Comparison of ENCODE assay signal across 15 cellular contexts in genomic region chr1:240310226-240310925, GRCh38.
DNase-seq lines count a peak whose midpoint lies in the region; ATAC-seq and TF ChIP-seq lines count a peak whose summit lies in the region.
"Had no signal": no experiment of that assay in that cellular context is flagged by ENCODE, and none has a peak within 500 bp of the region (broad histone marks: within the 10 kb centered on the region; RNA-seq: fewer than 3 reads in every experiment).

No MANE protein-coding gene starts in this region.

- H3K4me3 ChIP-seq in ACC112 (ENCODE audit: low read depth, low read length) = peak overlapping the region; percentile 19; the same call in 1 of the 2 replicates
- no peak overlapping the region for H3K4me3 ChIP-seq in foreskin fibroblast (ENCODE audit: low read depth in 1 of 2, low read length in 2 of 2)
- H3K4me3 ChIP-seq in MM.1S (ENCODE audit: low read length) = no peak overlapping the region
- H3K4me3 ChIP-seq in spleen = no peak overlapping the region
- H3K4me3 ChIP-seq: MG63 had no signal

- peak overlapping the region; percentile 80 for H3K27ac ChIP-seq in ACC112 (ENCODE audit: low read depth, low read length)
- no peak overlapping the region for H3K27ac ChIP-seq in MM.1S (ENCODE audit: low read length)
- no peak overlapping the region for H3K27ac ChIP-seq in spleen

- 81 to 93% (median 87%) methylated on average over 1 of the region's 1 CpG for WGBS in spleen, 5 donors

- H3K27me3 ChIP-seq in ACC112 (ENCODE audit: insufficient read depth, low read length) (no peaks in the 10 kb centered on the region), MM.1S (replicated peaks; ENCODE audit: insufficient read depth, low read length) (no peaks in the 10 kb centered on the region), spleen (replicated peaks in 1 of 7) (no peaks in the 10 kb centered on the region)
- H3K27me3 ChIP-seq: MG63 had no signal

- H3K4me2 ChIP-seq in MM.1S (ENCODE audit: low read depth, low read length) = no peak overlapping the region

- peak overlapping the region; percentile 67 for H3K4me3 Mint-ChIP-seq in HFFc6
- no peak overlapping the region for H3K4me3 Mint-ChIP-seq in activated CD8-positive, alpha-beta T cell treated with anti-CD3 and anti-CD28 coated beads, Interleukin-2, amount 10 ng/mL, durations not matched to agents 7 days and 5 days
- H3K4me3 Mint-ChIP-seq: B cell had no signal

- H3K27ac Mint-ChIP-seq in HFFc6 = peak overlapping the region; percentile 93
- H3K27ac Mint-ChIP-seq in activated CD8-positive, alpha-beta T cell treated with anti-CD3 and anti-CD28 coated beads, Interleukin-2, amount 10 ng/mL, durations not matched to agents 7 days and 5 days = no peak overlapping the region
- H3K27ac Mint-ChIP-seq: B cell had no signal

- POLR2A ChIA-PET in activated CD8-positive, alpha-beta T cell treated with anti-CD3 and anti-CD28 coated beads, Interleukin-2, amount 10 ng/mL, durations not matched to agents 7 days and 5 days (lab: Charles Lee) = no interaction called here

- peaks cover 56% of the 10 kb centered on the region for H3K4me1 ChIP-seq in ACC112 (ENCODE audit: control insufficient read depth, insufficient read depth, low read length, unreplicated experiment)
- no peaks in the 10 kb centered on the region for H3K4me1 ChIP-seq in MM.1S (ENCODE audit: low read length)
- no peaks in the 10 kb centered on the region for H3K4me1 ChIP-seq in spleen

- peaks cover 5% of the 10 kb centered on the region for H3K9me3 Mint-ChIP-seq in HFFc6
- H3K9me3 Mint-ChIP-seq in activated CD8-positive, alpha-beta T cell treated with anti-CD3 and anti-CD28 coated beads, Interleukin-2, amount 10 ng/mL, durations not matched to agents 7 days and 5 days (ENCODE audit: insufficient read depth) = no peaks in the 10 kb centered on the region

- peaks cover 100% of the 10 kb centered on the region for H3K4me1 Mint-ChIP-seq in HFFc6 (ENCODE audit: low read depth)
- no peaks in the 10 kb centered on the region for H3K4me1 Mint-ChIP-seq in activated CD8-positive, alpha-beta T cell treated with anti-CD3 and anti-CD28 coated beads, Interleukin-2, amount 10 ng/mL, durations not matched to agents 7 days and 5 days (ENCODE audit: low read depth)
- H3K4me1 Mint-ChIP-seq: B cell had no signal

- H3F3A ChIP-seq in MM.1S (ENCODE audit: insufficient read depth, low read length) = no peaks in the 10 kb centered on the region

- H3K36me3 Mint-ChIP-seq in HFFc6 (ENCODE audit: low read depth) = peaks cover 68% of the 10 kb centered on the region
- H3K36me3 Mint-ChIP-seq in activated CD8-positive, alpha-beta T cell treated with anti-CD3 and anti-CD28 coated beads, Interleukin-2, amount 10 ng/mL, durations not matched to agents 7 days and 5 days (ENCODE audit: low read depth) = no peaks in the 10 kb centered on the region

- H3K27me3 Mint-ChIP-seq in HFFc6 (ENCODE audit: insufficient read depth) = peaks cover 12% of the 10 kb centered on the region
- H3K27me3 Mint-ChIP-seq in activated CD8-positive, alpha-beta T cell treated with anti-CD3 and anti-CD28 coated beads, Interleukin-2, amount 10 ng/mL, durations not matched to agents 7 days and 5 days (ENCODE audit: low read depth) = no peaks in the 10 kb centered on the region
- H3K27me3 Mint-ChIP-seq: B cell had no signal

- DNase-seq in HFFc6 = peak; percentile 75
- DNase-seq in foreskin fibroblast = peak; percentile 70 to 81
- no peak for DNase-seq in MM.1S
- DNase-seq in activated CD8-positive, alpha-beta T cell treated with anti-CD3 and anti-CD28 coated beads, Interleukin-2, amount 10 ng/mL, durations not matched to agents 7 days and 5 days = no peak
- DNase-seq in spleen = no peak
- DNase-seq: activated T-cell treated with anti-CD3 and anti-CD28 coated beads for 4 hours; effector CD8-positive, alpha-beta T cell; MG63; NCI-H524; nucleus accumbens; SIG-M5 had no signal

- H3K9me2 ChIP-seq in MM.1S (replicated peaks; ENCODE audit: insufficient read depth, low read length) = no peaks in the 10 kb centered on the region

- H3K9me3 ChIP-seq in MM.1S (replicated peaks; ENCODE audit: insufficient read depth, low read length) (no peaks in the 10 kb centered on the region), spleen (peaks cover 0 to 12% (median 0%) of the 10 kb centered on the region in 8 donors)

- H4K20me1 ChIP-seq in MM.1S (ENCODE audit: insufficient read depth, low read length) = no peaks in the 10 kb centered on the region

- no peak overlapping the region for H3K9ac ChIP-seq in MM.1S (ENCODE audit: low read length)

- CTCF ChIA-PET in activated CD8-positive, alpha-beta T cell treated with anti-CD3 and anti-CD28 coated beads, Interleukin-2, amount 10 ng/mL, durations not matched to agents 7 days and 5 days (lab: Charles Lee) = no interaction called here

- no peaks in the 10 kb centered on the region for H3K79me2 ChIP-seq in ACC112 (ENCODE audit: control insufficient read depth, insufficient read depth, low read length, unreplicated experiment)
- no peaks in the 10 kb centered on the region for H3K79me2 ChIP-seq in MM.1S (ENCODE audit: low read length)

- no peak for TF ChIP-seq POLR2A in spleen (IDR thresholded peaks at IDR 0.05)

- H3K36me3 ChIP-seq in ACC112 (ENCODE audit: insufficient read depth, low read length) (no peaks in the 10 kb centered on the region), MM.1S (replicated peaks; ENCODE audit: insufficient read depth, low read length) (no peaks in the 10 kb centered on the region), spleen (no peaks in the 10 kb centered on the region)

- ATAC-seq in SK-N-SH treated with all-trans-retinoic acid at 6 μM for 48 hours (peak; percentile 49), HG02623 (IDR thresholded peaks at IDR 0.05; ENCODE audit: unreplicated experiment) (no peak)
- no peak for ATAC-seq in activated CD8-positive, alpha-beta T cell treated with anti-CD3 and anti-CD28 coated beads, Interleukin-2, amount 10 ng/mL, durations not matched to agents 7 days and 5 days

- intact Hi-C loops in spleen (cut with DNase I; ENCODE audit: low total_unique reads) = no loop called here

- TF ChIP-seq CTCF in HFFc6 (IDR thresholded peaks at IDR 0.05) (no peak), foreskin fibroblast (IDR thresholded peaks at IDR 0.05; ENCODE audit: low read depth, low read length) (no peak), MM.1S (IDR thresholded peaks at IDR 0.05; ENCODE audit: low read length) (no peak), spleen (IDR thresholded peaks at IDR 0.05 in 8 of 11, conservative IDR thresholded peaks at IDR 0.05 in 3 of 11) (no peak)

- peak overlapping the region; percentile 39 for H2AFZ ChIP-seq in ACC112 (ENCODE audit: low read length, unreplicated experiment)
- no peak overlapping the region for H2AFZ ChIP-seq in MM.1S (ENCODE audit: low read length)

TF ChIP-seq in SK-N-SH treated with all-trans-retinoic acid at 6 μM for 48 hours, 23 proteins besides CTCF, POLR2A, EP300 and RAD21:
- TF ChIP-seq TOX (CRISPR knock-in tag; IDR thresholded peaks at IDR 0.05; ENCODE audit: borderline replicate concordance) (peak; percentile 36; the same call in 1 of the 2 replicates), POU6F1 (CRISPR knock-in tag; IDR thresholded peaks at IDR 0.05; ENCODE audit: borderline replicate concordance, low read depth) (no peak), ZC3H10 (CRISPR knock-in tag; IDR thresholded peaks at IDR 0.05) (peak; percentile 26; the same call in 1 of the 2 replicates)

Comparison
In these comparisons a context has a peak if more than half of its experiments do, and no peak if none do; other contexts are left out.
1. DNase-seq: peak in HFFc6 (single experiment) and foreskin fibroblast (2 of 2); none in MM.1S (single experiment), activated CD8-positive, alpha-beta T cell treated with anti-CD3 and anti-CD28 coated beads, Interleukin-2, amount 10 ng/mL, durations not matched to agents 7 days and 5 days (single experiment) and spleen (single experiment).